ENCODE assay signal across 10 cellular contexts in genomic region chr22:30541979-30542810, GRCh38. TPM values are rescaled to one million over a fixed set of nuclear protein-coding genes. Genes with fewer than 3 reads are reported as not detected.
DNase-seq lines count a peak whose midpoint lies in the region; ATAC-seq and TF ChIP-seq lines count a peak whose summit lies in the region.
"Had no signal": no experiment of that assay in that cellular context is flagged by ENCODE, and none has a peak within 500 bp of the region (broad histone marks: within the 10 kb centered on the region; RNA-seq: fewer than 3 reads in every experiment).

No MANE protein-coding gene starts in this region.

- no peak for ATAC-seq in activated naive CD8-positive, alpha-beta T cell treated with anti-CD3 and anti-CD28 coated beads, Interleukin-2, amount 50 U/mL, for 24 hours
- ATAC-seq in GM21367 (IDR thresholded peaks at IDR 0.05; ENCODE audit: unreplicated experiment), result no peak

- no peak for DNase-seq in activated naive CD8-positive, alpha-beta T cell treated with anti-CD3 and anti-CD28 coated beads, Interleukin-2, amount 50 U/mL, for 24 hours
- no peak for DNase-seq in fibroblast of villous mesenchyme (ENCODE audit: low read depth)
- no peak for DNase-seq in uterus
- DNase-seq in NCI-H2107 treated with DMSO at 0.1 percent for 48 hours (lab: John Stamatoyannopoulos, UW; ENCODE audit: unreplicated experiment), result no peak
- DNase-seq in NCI-H1092 treated with DMSO at 0.1 percent for 48 hours (lab: John Stamatoyannopoulos, UW), result no peak
- DNase-seq: NCI-H187 treated with DMSO at 0.1 percent for 48 hours had no signal

- H3K27ac ChIP-seq in uterus, result peak overlapping the region in 1 of 2 donors; percentile 62

- H3K27ac Mint-ChIP-seq in activated naive CD8-positive, alpha-beta T cell, result no peak overlapping the region
- no peak overlapping the region for H3K27ac Mint-ChIP-seq in activated naive CD8-positive, alpha-beta T cell treated with anti-CD3 and anti-CD28 coated beads, Interleukin-2, amount 50 U/mL, for 24 hours
- H3K27ac Mint-ChIP-seq in nephron, result peak overlapping the region in 2 of 3 experiments; percentile 78 to 83
- H3K27ac Mint-ChIP-seq: activated naive CD4-positive, alpha-beta T cell treated with anti-CD3 and anti-CD28 coated beads, Interleukin-2, amount 50 U/mL, for 72 hours had no signal

- peaks cover 18% of the 10 kb centered on the region for H3K27me3 Mint-ChIP-seq in activated naive CD8-positive, alpha-beta T cell
- H3K27me3 Mint-ChIP-seq in activated naive CD8-positive, alpha-beta T cell treated with anti-CD3 and anti-CD28 coated beads, Interleukin-2, amount 50 U/mL, for 24 hours, result peaks cover 40% of the 10 kb centered on the region
- peaks cover 13% of the 10 kb centered on the region for H3K27me3 Mint-ChIP-seq in nephron (ENCODE audit: low read depth)

- no peak for TF ChIP-seq POLR2A in uterus (IDR thresholded peaks at IDR 0.05)

- no peaks in the 10 kb centered on the region for H3K36me3 ChIP-seq in uterus

- intact Hi-C loops in uterus (cut with DNase I; ENCODE audit: low total_unique reads), result no loop called here

- H3K9me3 ChIP-seq in uterus, result no peaks in the 10 kb centered on the region

- peaks cover 5% of the 10 kb centered on the region for H3K4me1 Mint-ChIP-seq in activated naive CD8-positive, alpha-beta T cell (ENCODE audit: low read depth)
- H3K4me1 Mint-ChIP-seq in activated naive CD8-positive, alpha-beta T cell treated with anti-CD3 and anti-CD28 coated beads, Interleukin-2, amount 50 U/mL, for 24 hours, result peaks cover 1% of the 10 kb centered on the region
- no peaks in the 10 kb centered on the region for H3K4me1 Mint-ChIP-seq in nephron

- H3K27me3 ChIP-seq in uterus, result no peaks in the 10 kb centered on the region

- peak overlapping the region; percentile 9 for H3K4me3 ChIP-seq in fibroblast of villous mesenchyme (ENCODE audit: low read depth, low read length)
- peak overlapping the region; percentile 29 to 43 for H3K4me3 ChIP-seq in uterus

- TF ChIP-seq CTCF in fibroblast of villous mesenchyme (IDR thresholded peaks at IDR 0.05; ENCODE audit: insufficient read depth, low read depth, low read length), result no peak
- TF ChIP-seq CTCF in nephron (IDR thresholded peaks at IDR 0.05; ENCODE audit: unreplicated experiment in 3 of 3), result no peak
- no peak for TF ChIP-seq CTCF in uterus (IDR thresholded peaks at IDR 0.05)

- no peaks in the 10 kb centered on the region for H3K9me3 Mint-ChIP-seq in activated naive CD8-positive, alpha-beta T cell (ENCODE audit: low read depth)
- H3K9me3 Mint-ChIP-seq in activated naive CD8-positive, alpha-beta T cell treated with anti-CD3 and anti-CD28 coated beads, Interleukin-2, amount 50 U/mL, for 24 hours, result no peaks in the 10 kb centered on the region
- no peaks in the 10 kb centered on the region for H3K9me3 Mint-ChIP-seq in nephron
- H3K9me3 Mint-ChIP-seq: activated naive CD4-positive, alpha-beta T cell treated with anti-CD3 and anti-CD28 coated beads, Interleukin-2, amount 50 U/mL, for 72 hours had no signal

- no peaks in the 10 kb centered on the region for H3K4me1 ChIP-seq in uterus

- peak overlapping the region; percentile 47 for H3K4me3 Mint-ChIP-seq in activated naive CD8-positive, alpha-beta T cell
- H3K4me3 Mint-ChIP-seq in activated naive CD8-positive, alpha-beta T cell treated with anti-CD3 and anti-CD28 coated beads, Interleukin-2, amount 50 U/mL, for 24 hours, result no peak overlapping the region
- H3K4me3 Mint-ChIP-seq in nephron, result peak overlapping the region; percentile 77 to 82 (median 82)

- H3K36me3 Mint-ChIP-seq in activated naive CD8-positive, alpha-beta T cell, result peaks cover 2% of the 10 kb centered on the region
- H3K36me3 Mint-ChIP-seq in activated naive CD8-positive, alpha-beta T cell treated with anti-CD3 and anti-CD28 coated beads, Interleukin-2, amount 50 U/mL, for 24 hours (ENCODE audit: low read depth), result no peaks in the 10 kb centered on the region
- no peaks in the 10 kb centered on the region for H3K36me3 Mint-ChIP-seq in nephron (ENCODE audit: low read depth)

RNA-seq across cellular contexts. Expression of gene SEC14L6, which starts 4.3 kb away (rescaled TPM):
- total RNA-seq in fibroblast of villous mesenchyme, result under 0.01 TPM in 1 of 2 replicates, not detected in the other
- total RNA-seq in uterus, result 1 to 10 TPM in 2 of 4 donors, under 1 TPM in 1, not detected in 1; under 0.01 to 4.8 (median 4.0) TPM
- total RNA-seq: activated naive CD4-positive, alpha-beta T cell treated with anti-CD3 and anti-CD28 coated beads, Interleukin-2, amount 50 U/mL, for 72 hours had no signal

RNA-seq across cellular contexts. Expression of gene GAL3ST1, which starts 32.3 kb away (rescaled TPM):
- not detected in 2 replicates for total RNA-seq in fibroblast of villous mesenchyme
- total RNA-seq in uterus, result 1 to 10 TPM in 2 of 4 donors, under 1 TPM in 1, not detected in 1; 0.26 to 6.6 (median 1.2) TPM

RNA-seq across cellular contexts. Expression of gene SEC14L4, which starts 36.7 kb away (rescaled TPM):
- total RNA-seq in fibroblast of villous mesenchyme, result under 0.01 TPM in 2 replicates
- under 1 TPM in 1 of 4 donors, not detected in 3; 0.41 TPM for total RNA-seq in uterus

RNA-seq across cellular contexts. Expression of gene PES1, which starts 49.5 kb away (rescaled TPM):
- 51.4 and 57.3 TPM in 2 replicates for total RNA-seq in fibroblast of villous mesenchyme
- total RNA-seq in uterus, result 10 to 100 TPM; 13.5 to 67.5 (median 44.9) TPM

Comparison
In these comparisons a context has a peak if more than half of its experiments do, and no peak if none do; other contexts are left out.
1. H3K27ac Mint-ChIP-seq: peak in nephron (2 of 3); none in activated naive CD8-positive, alpha-beta T cell (single experiment) and activated naive CD8-positive, alpha-beta T cell treated with anti-CD3 and anti-CD28 coated beads, Interleukin-2, amount 50 U/mL, for 24 hours (single experiment).